ENCODE assay signal across 8 cellular contexts in the genomic region with DNA sequence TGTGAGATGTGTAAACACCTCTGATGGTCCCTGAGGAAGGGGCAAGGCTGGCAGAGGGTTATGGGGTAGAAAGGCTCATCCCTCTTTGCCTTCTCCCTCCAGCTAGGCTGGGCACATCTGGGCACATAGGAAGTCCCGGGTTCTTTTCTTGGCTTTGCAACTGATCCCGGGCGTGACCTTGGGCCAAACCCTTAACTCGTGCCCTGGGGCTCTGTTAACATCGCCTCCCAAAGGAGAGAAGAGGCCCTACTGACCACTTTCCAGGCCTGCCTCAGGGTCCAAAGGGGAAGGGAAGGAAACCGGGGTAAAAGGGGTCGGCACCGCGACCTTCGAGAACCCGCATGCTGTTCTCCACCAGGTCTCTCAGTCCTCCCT. TPM values are rescaled to one million over a fixed set of nuclear protein-coding genes. Genes with fewer than 3 reads are reported as not detected.
DNase-seq lines count a peak whose midpoint lies in the region; ATAC-seq and TF ChIP-seq lines count a peak whose summit lies in the region.

No MANE protein-coding gene starts in this region.

- DNase-seq in A673 (ENCODE audit: low spot score) (no peak), coronary artery (ENCODE audit: low spot score) (no peak), naive B cell (no peak), NCI-H146 (lab: John Stamatoyannopoulos, UW) (no peak), NCI-H1694 (lab: John Stamatoyannopoulos, UW) (no peak), DMS79 treated with DMSO at 0.1 percent for 48 hours (lab: John Stamatoyannopoulos, UW) (no peak)
- no peak for DNase-seq in Jurkat, Clone E6-1 (ENCODE audit: low read depth, low spot score)

- no peaks in the 10 kb centered on the region for H3K4me1 ChIP-seq in A673 (ENCODE audit: insufficient read depth, low read length, poor library complexity, severe bottlenecking)

- H3K4me3 ChIP-seq in A673 (ENCODE audit: low read depth, low read length, poor library complexity, severe bottlenecking) (peak overlapping the region; percentile 53), coronary artery (peak overlapping the region; percentile 76)
- peak overlapping the region; percentile 52 for H3K4me3 ChIP-seq in Jurkat, Clone E6-1 (ENCODE audit: low read length)

- BruUV-seq in A673 (replicated peaks; lab: Mats Ljungman, UMichigan), result no TSS peak

- POLR2A ChIA-PET in A673 (lab: Charles Lee; ENCODE audit: low non-redundant PET), result no interaction called here

- no peaks in the 10 kb centered on the region for H3K36me3 ChIP-seq in A673 (ENCODE audit: insufficient read depth, low read length, poor library complexity, severe bottlenecking)

- intact Hi-C loops in A673 (cut with micrococcal nuclease; ENCODE audit: unreplicated experiment), result loop anchor here (5.0 kb wide), 1 partner anchor 820 kb away; a partner anchor contains a TSS

- no peak for ATAC-seq in naive B cell (ENCODE audit: low read depth in 2 of 2)
- no peak for ATAC-seq in GM18868 (IDR thresholded peaks at IDR 0.05; ENCODE audit: unreplicated experiment)

- no peaks in the 10 kb centered on the region for H3K9me3 Mint-ChIP-seq in naive B cell

- TF ChIP-seq CTCF in A673 (conservative IDR thresholded peaks at IDR 0.05; ENCODE audit: low read depth, low read length), result no peak
- no peak for TF ChIP-seq CTCF in coronary artery (IDR thresholded peaks at IDR 0.05)

- no peaks in the 10 kb centered on the region for H3K9me3 ChIP-seq in A673 (ENCODE audit: low read depth, low read length, poor library complexity, severe bottlenecking)

- H3K27me3 Mint-ChIP-seq in naive B cell, result no peaks in the 10 kb centered on the region

- CTCF ChIA-PET in A673 (lab: Charles Lee), result no interaction called here

- no peak overlapping the region for H3K27ac ChIP-seq in A673 (ENCODE audit: low read depth, low read length, poor library complexity, severe bottlenecking)
- peak overlapping the region; percentile 81 to 82 for H3K27ac ChIP-seq in coronary artery

- peak overlapping the region; percentile 71 to 97 (median 82) for H3K4me3 Mint-ChIP-seq in naive B cell

- peak overlapping the region in 4 of 6 donors; percentile 42 to 91 (median 74) for H3K27ac Mint-ChIP-seq in naive B cell

- H3K4me1 Mint-ChIP-seq in naive B cell, result peaks cover 22 to 40% (median 30%) of the 10 kb centered on the region in 3 donors

- H3K36me3 Mint-ChIP-seq in naive B cell, result no peaks in the 10 kb centered on the region

- no peaks in the 10 kb centered on the region for H3K27me3 ChIP-seq in A673 (replicated peaks; ENCODE audit: insufficient read depth, low read depth, low read length, poor library complexity)

RNA-seq across cellular contexts. Expression of a gene that starts 0.5 kb away (rescaled TPM):
- 1.5 and 4.9 TPM in 2 replicates for total RNA-seq in A673 (2021)
- 9.9 TPM for polyA plus RNA-seq in Jurkat, Clone E6-1 (2012; ENCODE audit: insufficient read depth, insufficient read length)
- 10 to 100 TPM in 2 of 6 donors, 1 to 10 TPM in 4; 3.6 to 11.3 (median 6.4) TPM for polyA plus RNA-seq in naive B cell (ENCODE audit: low read depth in 6 of 6)

RNA-seq across cellular contexts. Expression of a gene that starts 2.3 kb away (rescaled TPM):
- total RNA-seq in A673 (2021), result 5.7 and 7.9 TPM in 2 replicates
- polyA plus RNA-seq in Jurkat, Clone E6-1 (2012; ENCODE audit: insufficient read depth, insufficient read length), result 23.6 TPM
- polyA plus RNA-seq in naive B cell (ENCODE audit: low read depth in 6 of 6), result 10 to 100 TPM; 18.2 to 44.6 (median 32.8) TPM

RNA-seq across cellular contexts. Expression of a gene that starts 44.6 kb away (rescaled TPM):
- 0.86 and 1.6 TPM in 2 replicates for total RNA-seq in A673 (2021)
- polyA plus RNA-seq in Jurkat, Clone E6-1 (2012; ENCODE audit: insufficient read depth, insufficient read length), result 5.0 TPM
- 1 to 10 TPM in 1 of 6 donors, under 1 TPM in 3, not detected in 2; 0.34 to 1.3 (median 0.76) TPM for polyA plus RNA-seq in naive B cell (ENCODE audit: low read depth in 6 of 6)

RNA-seq across cellular contexts. Expression of a gene that starts 50.0 kb away (rescaled TPM):
- total RNA-seq in A673 (2021), result 15.8 and 17.3 TPM in 2 replicates
- 69.3 TPM for polyA plus RNA-seq in Jurkat, Clone E6-1 (2012; ENCODE audit: insufficient read depth, insufficient read length)
- polyA plus RNA-seq in naive B cell (ENCODE audit: low read depth in 6 of 6), result 10 to 100 TPM; 14.6 to 26.8 (median 19.3) TPM
